In the genomic region with DNA sequence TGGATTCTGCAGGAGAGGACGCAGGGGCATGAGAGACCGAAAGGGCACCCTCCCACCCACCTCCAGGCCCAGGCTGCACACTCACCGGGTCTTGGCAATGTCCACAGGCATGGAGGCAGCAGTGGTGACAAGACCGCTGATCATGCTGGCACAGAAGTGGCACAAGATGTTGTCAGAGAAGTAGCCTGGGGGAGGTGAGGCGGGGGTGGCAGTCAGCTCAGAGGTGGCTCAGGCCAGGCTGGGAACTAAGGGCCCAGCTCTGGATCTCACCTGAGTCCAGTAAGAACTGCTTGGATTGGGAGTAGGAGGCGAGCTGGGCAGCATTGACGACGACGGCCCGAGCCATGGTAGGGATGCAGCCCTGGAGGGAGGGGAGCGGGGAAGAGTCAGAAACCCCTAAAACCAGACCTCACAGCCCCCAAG, we compare ENCODE assay signal across 12 cellular contexts. TPM values are rescaled to one million over a fixed set of nuclear protein-coding genes. Genes with fewer than 3 reads are reported as not detected.
DNase-seq lines count a peak whose midpoint lies in the region; ATAC-seq and TF ChIP-seq lines count a peak whose summit lies in the region.
"Had no signal": no experiment of that assay in that cellular context is flagged by ENCODE, and none has a peak within 500 bp of the region (broad histone marks: within the 10 kb centered on the region; RNA-seq: fewer than 3 reads in every experiment).

No MANE protein-coding gene starts in this region.

- peak overlapping the region in 3 of 11 experiments; percentile 93 to 99 (median 96); a peak in 5 of 22 replicates for H3K27ac ChIP-seq in BLaER1 treated with 17β-estradiol and CSF1 and Interleukin-3, amounts not matched to agents 10 nM and 100 nM
- H3K27ac ChIP-seq in H9 (ENCODE audit: insufficient read length, low read depth, low read length): no peak overlapping the region
- H3K27ac ChIP-seq in muscle layer of colon (ENCODE audit: low read depth, low read length): no peak overlapping the region
- H3K27ac ChIP-seq in tibial artery: peak overlapping the region in 1 of 2 donors; percentile 85

- H3K27me3 Mint-ChIP-seq in H9 (ENCODE audit: low read depth): peaks cover 1% of the 10 kb centered on the region
- no peaks in the 10 kb centered on the region for H3K27me3 Mint-ChIP-seq in activated naive CD8-positive, alpha-beta T cell treated with anti-CD3 and anti-CD28 coated beads, Interleukin-2, amount 10 ng/mL, durations not matched to agents 7 days and 5 days

- peak overlapping the region; percentile 94 to 100 (median 98) for H3K4me2 ChIP-seq in BLaER1 treated with 17β-estradiol and CSF1 and Interleukin-3, amounts not matched to agents 10 nM and 100 nM
- no peak overlapping the region for H3K4me2 ChIP-seq in H9 (ENCODE audit: insufficient read depth, insufficient read length, low read length)

- H3T11ph ChIP-seq in H9 (ENCODE audit: low read length): no peak overlapping the region

- intact Hi-C loops in tibial artery (cut with DNase I; ENCODE audit: low total_unique reads): loop anchor here (5.0 kb wide), 1 partner anchor 44 kb away; no protein-coding TSS in a partner anchor

- peaks cover 40 to 56% (median 48%) of the 10 kb centered on the region in 11 experiments for H3K36me3 ChIP-seq in BLaER1 treated with 17β-estradiol and CSF1 and Interleukin-3, amounts not matched to agents 10 nM and 100 nM
- H3K36me3 ChIP-seq in muscle layer of colon (ENCODE audit: insufficient read depth, low read length) (peaks cover 41% of the 10 kb centered on the region), tibial artery (peaks cover 25 to 44% (median 25%) of the 10 kb centered on the region in 3 donors)

- no peak overlapping the region for H3K4ac ChIP-seq in H9 (ENCODE audit: low read depth, low read length)

- peaks cover 52 to 81% (median 70%) of the 10 kb centered on the region in 10 experiments for H3K4me1 ChIP-seq in BLaER1 treated with 17β-estradiol and CSF1 and Interleukin-3, amounts not matched to agents 10 nM and 100 nM
- H3K4me1 ChIP-seq in H9 (ENCODE audit: insufficient read depth, low read length) (no peaks in the 10 kb centered on the region), muscle layer of colon (ENCODE audit: insufficient read depth, low read length) (peaks cover 42% of the 10 kb centered on the region), tibial artery (peaks cover 4 to 49% (median 30%) of the 10 kb centered on the region in 4 donors)

- no peak overlapping the region for H4K8ac ChIP-seq in H9 (replicated peaks; ENCODE audit: insufficient read length, low read depth, low read length)

- H2BK5ac ChIP-seq in H9 (ENCODE audit: insufficient read length, low read length): no peak overlapping the region

- no peak overlapping the region for H3K56ac ChIP-seq in H9 (ENCODE audit: insufficient read length, low read depth, low read length)

- H2AFZ ChIP-seq in H9 (ENCODE audit: low read length): no peak overlapping the region

- H2BK20ac ChIP-seq in H9 (ENCODE audit: low read depth, low read length, poor library complexity, severe bottlenecking): no peak overlapping the region

- peaks cover 8 to 69% (median 28%) of the 10 kb centered on the region in 11 experiments; a peak in 21 of 22 replicates for H4K20me1 ChIP-seq in BLaER1 treated with 17β-estradiol and CSF1 and Interleukin-3, amounts not matched to agents 10 nM and 100 nM
- peaks cover 7% of the 10 kb centered on the region for H4K20me1 ChIP-seq in H9 (ENCODE audit: control insufficient read depth, insufficient read depth, insufficient read length)

- H3K23me2 ChIP-seq in H9 (ENCODE audit: insufficient read length, low read depth, low read length, poor library complexity, severe bottlenecking): peaks cover 17% of the 10 kb centered on the region

- H3K9me3 Mint-ChIP-seq in H9: no peaks in the 10 kb centered on the region; a peak in 1 of 5 replicates
- no peaks in the 10 kb centered on the region for H3K9me3 Mint-ChIP-seq in activated naive CD8-positive, alpha-beta T cell treated with anti-CD3 and anti-CD28 coated beads, Interleukin-2, amount 10 ng/mL, durations not matched to agents 7 days and 5 days

- H3K36me3 Mint-ChIP-seq in H9 (ENCODE audit: insufficient read depth in 1 of 3, low read depth in 3 of 3): peaks cover 23 to 59% (median 44%) of the 10 kb centered on the region in 3 experiments
- H3K36me3 Mint-ChIP-seq in activated naive CD8-positive, alpha-beta T cell treated with anti-CD3 and anti-CD28 coated beads, Interleukin-2, amount 10 ng/mL, durations not matched to agents 7 days and 5 days: peaks cover 43% of the 10 kb centered on the region

- H3K4me3 ChIP-seq in BLaER1 treated with 17β-estradiol and CSF1 and Interleukin-3, amounts not matched to agents 10 nM and 100 nM: peak overlapping the region in 8 of 10 experiments; percentile 80 to 100 (median 87); a peak in 11 of 20 replicates
- peak overlapping the region in 1 of 2 donors; percentile 97 for H3K4me3 ChIP-seq in muscle layer of colon (ENCODE audit: low read depth in 1 of 2, low read length in 2 of 2)
- no peak overlapping the region for H3K4me3 ChIP-seq in tibial artery

- H2BK15ac ChIP-seq in H9 (ENCODE audit: low read depth, low read length): no peak overlapping the region

- peaks cover 6% of the 10 kb centered on the region; the same call in 1 of the 2 replicates for H3K79me2 ChIP-seq in H9 (ENCODE audit: insufficient read depth, low read length)

- no peak overlapping the region for H2AK5ac ChIP-seq in H9 (ENCODE audit: insufficient read length, low read length)

- POLR2A ChIA-PET in activated naive CD8-positive, alpha-beta T cell treated with anti-CD3 and anti-CD28 coated beads, Interleukin-2, amount 10 ng/mL, durations not matched to agents 7 days and 5 days (lab: Charles Lee): interaction anchor here (2.8 to 4.0 kb wide), 2 partner anchors 12 to 60 kb away, joined by 20 to 106 read pairs; a partner anchor contains a TSS

- no peak overlapping the region for H2BK120ac ChIP-seq in H9 (ENCODE audit: low read depth, low read length, poor library complexity, severe bottlenecking)

- H4K5ac ChIP-seq in H9 (ENCODE audit: insufficient read length, low read depth, low read length): no peak overlapping the region

- H3K9ac ChIP-seq in BLaER1 treated with 17β-estradiol and CSF1 and Interleukin-3, amounts not matched to agents 10 nM and 100 nM: peak overlapping the region; percentile 89 to 100 (median 99)
- H3K9ac ChIP-seq in H9 (ENCODE audit: extremely low read depth, insufficient read length, low read length) (no peak overlapping the region), muscle layer of colon (ENCODE audit: low read length) (peak overlapping the region; percentile 94)

- WGBS in H9 (ENCODE audit: extremely low coverage, insufficient read length, low lambda C conversion rate): no CpG with 5 or more reads among the region's 11 CpGs

- TF ChIP-seq CTCF in H9 (conservative IDR thresholded peaks at IDR 0.05) (no peak), tibial artery (IDR thresholded peaks at IDR 0.05) (no peak)

- H3K27me3 ChIP-seq in BLaER1 treated with 17β-estradiol and CSF1 and Interleukin-3, amounts not matched to agents 10 nM and 100 nM: no peaks in the 10 kb centered on the region
- no peaks in the 10 kb centered on the region for H3K27me3 ChIP-seq in H9 (ENCODE audit: insufficient read depth, low read length)
- H3K27me3 ChIP-seq in muscle layer of colon (ENCODE audit: control insufficient read depth in 1 of 2, insufficient read depth in 2 of 2, low read length in 2 of 2): no peaks in the 10 kb centered on the region
- H3K27me3 ChIP-seq in tibial artery: no peaks in the 10 kb centered on the region

- no peak overlapping the region for H2BK12ac ChIP-seq in H9 (ENCODE audit: insufficient read length, low read depth, low read length)

- no peak overlapping the region for H3K14ac ChIP-seq in H9 (ENCODE audit: insufficient read depth, low read length)

- H4K91ac ChIP-seq in H9 (ENCODE audit: insufficient read length, low read depth, low read length): no peak overlapping the region

- peaks cover 5% of the 10 kb centered on the region for H3K79me1 ChIP-seq in H9 (ENCODE audit: insufficient read depth, low read depth, low read length, poor library complexity, severe bottlenecking)

- no peak overlapping the region for H3K23ac ChIP-seq in H9 (ENCODE audit: insufficient read length, low read depth, low read length)

- peak overlapping the region; percentile 95 to 98 for H3K4me3 Mint-ChIP-seq in H9
- H3K4me3 Mint-ChIP-seq in activated naive CD8-positive, alpha-beta T cell treated with anti-CD3 and anti-CD28 coated beads, Interleukin-2, amount 10 ng/mL, durations not matched to agents 7 days and 5 days: peak overlapping the region; percentile 100

- DNase-seq in H9: no peak
- no peak for DNase-seq in activated naive CD8-positive, alpha-beta T cell treated with anti-CD3 and anti-CD28 coated beads, Interleukin-2, amount 10 ng/mL, durations not matched to agents 7 days and 5 days
- no peak for DNase-seq in medulla oblongata (ENCODE audit: extremely low spot score)
- no peak for DNase-seq in tibial artery
- DNase-seq in cortex of kidney (lab: John Stamatoyannopoulos, UW): no peak
- DNase-seq: caudate nucleus, NCI-H1694, occipital lobe had no signal

- no peak for ATAC-seq in activated naive CD8-positive, alpha-beta T cell treated with anti-CD3 and anti-CD28 coated beads, Interleukin-2, amount 10 ng/mL, durations not matched to agents 7 days and 5 days (ENCODE audit: low read depth)
- ATAC-seq in GM21515 (IDR thresholded peaks at IDR 0.05; ENCODE audit: unreplicated experiment): no peak
- ATAC-seq: Panc1 had no signal

- no peaks in the 10 kb centered on the region for H3K9me3 ChIP-seq in BLaER1 treated with 17β-estradiol and CSF1 and Interleukin-3, amounts not matched to agents 10 nM and 100 nM (replicated peaks in 1 of 11)
- H3K9me3 ChIP-seq in H9 (ENCODE audit: control insufficient read depth, low read depth, low read length): no peaks in the 10 kb centered on the region
- no peaks in the 10 kb centered on the region for H3K9me3 ChIP-seq in muscle layer of colon (ENCODE audit: low read length)
- H3K9me3 ChIP-seq in tibial artery: no peaks in the 10 kb centered on the region

- H3K4me1 Mint-ChIP-seq in H9: peaks cover 32 to 42% of the 10 kb centered on the region in 2 experiments
- peaks cover 47% of the 10 kb centered on the region for H3K4me1 Mint-ChIP-seq in activated naive CD8-positive, alpha-beta T cell treated with anti-CD3 and anti-CD28 coated beads, Interleukin-2, amount 10 ng/mL, durations not matched to agents 7 days and 5 days

- H3K27ac Mint-ChIP-seq in H9: 0 out of 7 replicates have a peak overlapping the region, but pooled peaks of 1 of the 3 experiments have one; percentile 44
- H3K27ac Mint-ChIP-seq in activated naive CD8-positive, alpha-beta T cell treated with anti-CD3 and anti-CD28 coated beads, Interleukin-2, amount 10 ng/mL, durations not matched to agents 7 days and 5 days: peak overlapping the region; percentile 22

- no peak overlapping the region for H3K18ac ChIP-seq in H9 (ENCODE audit: insufficient read length, low read depth, low read length)

RNA-seq across cellular contexts. Expression of a gene that starts 1.8 kb away (rescaled TPM):
- 74.9 and 80.6 TPM in 2 replicates for total RNA-seq in H9 (2021)
- total RNA-seq in activated naive CD8-positive, alpha-beta T cell treated with anti-CD3 and anti-CD28 coated beads, Interleukin-2, amount 10 ng/mL, durations not matched to agents 7 days and 5 days: 10 to 100 TPM; 67.6 to 78.1 TPM

RNA-seq across cellular contexts. Expression of a gene that starts 2.0 kb away (rescaled TPM):
- 134 and 135 TPM in 2 replicates for total RNA-seq in H9 (2021)
- 100 to 1,000 TPM; 202 TPM for total RNA-seq in activated naive CD8-positive, alpha-beta T cell treated with anti-CD3 and anti-CD28 coated beads, Interleukin-2, amount 10 ng/mL, durations not matched to agents 7 days and 5 days

RNA-seq across cellular contexts. Expression of a gene that starts 6.0 kb away (rescaled TPM):
- total RNA-seq in H9 (2021): not detected in 2 replicates
- not detected for total RNA-seq in activated naive CD8-positive, alpha-beta T cell treated with anti-CD3 and anti-CD28 coated beads, Interleukin-2, amount 10 ng/mL, durations not matched to agents 7 days and 5 days
- total RNA-seq: occipital lobe had no signal

RNA-seq across cellular contexts. Expression of a gene that starts 10.2 kb away (rescaled TPM):
- 1,149 and 1,217 TPM in 2 replicates for total RNA-seq in H9 (2021)
- total RNA-seq in activated naive CD8-positive, alpha-beta T cell treated with anti-CD3 and anti-CD28 coated beads, Interleukin-2, amount 10 ng/mL, durations not matched to agents 7 days and 5 days: 1,000 to 10,000 TPM; 1,712 to 1,828 TPM

RNA-seq across cellular contexts. Expression of a gene that starts 12.8 kb away (rescaled TPM):
- 20.7 and 25.4 TPM in 2 replicates for total RNA-seq in H9 (2021)
- total RNA-seq in activated naive CD8-positive, alpha-beta T cell treated with anti-CD3 and anti-CD28 coated beads, Interleukin-2, amount 10 ng/mL, durations not matched to agents 7 days and 5 days: 10 to 100 TPM; 31.4 to 32.9 TPM

Comparison
In these comparisons a context has a peak if more than half of its experiments do, and no peak if none do; other contexts are left out.
1. H3K4me3 ChIP-seq: peak in BLaER1 treated with 17β-estradiol and CSF1 and Interleukin-3, amounts not matched to agents 10 nM and 100 nM (8 of 10); none in tibial artery (0 of 2).